Comparison of ENCODE assay signal across 8 cellular contexts in the genomic region with DNA sequence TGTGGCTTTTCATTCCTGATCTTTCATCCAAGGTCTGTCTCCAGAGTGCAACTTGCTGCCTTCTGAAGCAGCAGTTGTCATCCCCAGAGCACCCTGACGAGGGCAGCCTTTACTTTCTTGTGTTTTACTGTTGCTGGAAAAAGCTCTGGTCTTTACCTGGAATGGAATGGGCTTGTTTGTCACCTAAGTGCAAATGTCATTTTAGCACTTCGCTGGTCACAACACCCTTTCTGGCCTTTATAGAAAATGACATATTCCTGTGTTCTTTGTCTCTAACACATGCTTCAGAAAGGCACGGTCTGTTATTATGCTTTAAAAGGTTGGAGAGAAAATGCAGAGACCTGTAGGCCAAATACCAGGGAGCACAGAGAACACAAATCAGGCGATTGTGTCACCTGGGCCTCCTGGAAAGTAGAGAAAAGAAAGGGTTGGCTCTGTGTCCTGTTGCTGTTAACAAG.
DNase-seq lines count a peak whose midpoint lies in the region; ATAC-seq and TF ChIP-seq lines count a peak whose summit lies in the region.

No MANE protein-coding gene starts in this region.

- no peak overlapping the region for H3K4me3 ChIP-seq in SK-N-MC

- peak; percentile 9 for DNase-seq in activated CD4-positive, alpha-beta T cell treated with anti-CD3 and anti-CD28 coated beads for 48 hours
- DNase-seq in activated CD4-positive, alpha-beta T cell treated with anti-CD3 and anti-CD28 coated beads, Interleukin-2, amount 50 U/mL, for 4 hours, result no peak
- peak; percentile 10 for DNase-seq in HuH-7 (ENCODE audit: low spot score)
- peak; percentile 6 for DNase-seq in SK-N-MC (ENCODE audit: low read depth, low spot score)
- peak; percentile 7 to 44 for DNase-seq in foreskin keratinocyte
- peak; percentile 63 for DNase-seq in pons (ENCODE audit: low spot score)

- H3K36me3 ChIP-seq in SK-N-MC (ENCODE audit: insufficient read depth, low read length), result no peaks in the 10 kb centered on the region

- ATAC-seq in foreskin keratinocyte (peak; percentile 71), GM19397 (IDR thresholded peaks at IDR 0.05; ENCODE audit: unreplicated experiment) (no peak), HG03175 (IDR thresholded peaks at IDR 0.05; ENCODE audit: unreplicated experiment) (no peak)

- peak; percentile 77 for TF ChIP-seq CTCF in foreskin keratinocyte (conservative IDR thresholded peaks at IDR 0.05)

- H3K27me3 ChIP-seq in foreskin keratinocyte, result peaks cover 6% of the 10 kb centered on the region

- H3K27ac ChIP-seq in SK-N-MC (no peak overlapping the region), foreskin keratinocyte (no peak overlapping the region)

- H3K4me1 ChIP-seq in foreskin keratinocyte, result no peaks in the 10 kb centered on the region

- H3K9ac ChIP-seq in SK-N-MC (ENCODE audit: insufficient read length), result no peak overlapping the region

- H3K9me3 ChIP-seq in SK-N-MC (ENCODE audit: low read depth, low read length), result no peaks in the 10 kb centered on the region

Comparison
In these comparisons a context has a peak if more than half of its experiments do, and no peak if none do; other contexts are left out.
1. DNase-seq: peak in activated CD4-positive, alpha-beta T cell treated with anti-CD3 and anti-CD28 coated beads for 48 hours (single experiment), HuH-7 (single experiment), SK-N-MC (single experiment), foreskin keratinocyte (2 of 2) and pons (single experiment); none in activated CD4-positive, alpha-beta T cell treated with anti-CD3 and anti-CD28 coated beads, Interleukin-2, amount 50 U/mL, for 4 hours (0 of 2).